Comparison of ENCODE assay signal across 15 cellular contexts in genomic region chr21:33650929-33651505, GRCh38. TPM values are rescaled to one million over a fixed set of nuclear protein-coding genes. Genes with fewer than 3 reads are reported as not detected.
DNase-seq lines count a peak whose midpoint lies in the region; ATAC-seq and TF ChIP-seq lines count a peak whose summit lies in the region.
"Had no signal": no experiment of that assay in that cellular context is flagged by ENCODE, and none has a peak within 500 bp of the region (broad histone marks: within the 10 kb centered on the region; RNA-seq: fewer than 3 reads in every experiment).

No MANE protein-coding gene starts in this region.

- no peaks in the 10 kb centered on the region for H3K9me3 Mint-ChIP-seq in endodermal cell
- H3K9me3 Mint-ChIP-seq in neural progenitor cell: peaks cover 42% of the 10 kb centered on the region
- H3K9me3 Mint-ChIP-seq in activated CD8-positive, alpha-beta T cell treated with anti-CD3 and anti-CD28 coated beads, Interleukin-2, amount 10 ng/mL, durations not matched to agents 7 days and 5 days (ENCODE audit: insufficient read depth): no peaks in the 10 kb centered on the region
- H3K9me3 Mint-ChIP-seq: CD4-positive, CD25-positive, alpha-beta regulatory T cell had no signal

- H3K4me3 ChIP-seq in endodermal cell (ENCODE audit: low read length) (peak overlapping the region; percentile 2), neural progenitor cell (no peak overlapping the region), left ventricle myocardium inferior (no peak overlapping the region)

- no peak overlapping the region for H2AFZ ChIP-seq in neural progenitor cell (replicated peaks)

- intact Hi-C loops in head of caudate nucleus (cut with DNase I): no loop called here
- intact Hi-C loops in left ventricle myocardium inferior (cut with micrococcal nuclease): no loop called here

- H3K27me3 ChIP-seq in endodermal cell (ENCODE audit: control insufficient read depth, insufficient read depth, low read length, poor library complexity, severe bottlenecking) (no peaks in the 10 kb centered on the region), neural progenitor cell (no peaks in the 10 kb centered on the region), left ventricle myocardium inferior (ENCODE audit: low read depth) (no peaks in the 10 kb centered on the region)

- H3K4me1 ChIP-seq in endodermal cell (ENCODE audit: control insufficient read depth, insufficient read depth, low read length): peaks cover 16% of the 10 kb centered on the region
- peaks cover 19% of the 10 kb centered on the region for H3K4me1 ChIP-seq in neural progenitor cell
- peaks cover 42% of the 10 kb centered on the region for H3K4me1 ChIP-seq in left ventricle myocardium inferior

- H3K4me1 Mint-ChIP-seq in endodermal cell (peaks cover 58% of the 10 kb centered on the region), neural progenitor cell (peaks cover 37% of the 10 kb centered on the region)
- no peaks in the 10 kb centered on the region for H3K4me1 Mint-ChIP-seq in activated CD8-positive, alpha-beta T cell treated with anti-CD3 and anti-CD28 coated beads, Interleukin-2, amount 10 ng/mL, durations not matched to agents 7 days and 5 days (ENCODE audit: low read depth)

- peak; percentile 11 for DNase-seq in HCEC 1CT
- peak; percentile 39 for DNase-seq in NCI-H69 (lab: John Stamatoyannopoulos, UW)
- peak; percentile 54 for DNase-seq in endodermal cell
- DNase-seq in neural progenitor cell (ENCODE audit: low spot score): no peak
- DNase-seq in activated CD8-positive, alpha-beta T cell treated with anti-CD3 and anti-CD28 coated beads, Interleukin-2, amount 10 ng/mL, durations not matched to agents 7 days and 5 days: no peak
- DNase-seq in head of caudate nucleus: no peak
- DNase-seq in left ventricle myocardium inferior: no peak
- DNase-seq: Calu3; CD4-positive, CD25-positive, alpha-beta regulatory T cell; DMS79; GF-D8; GOT3; NCI-H1436; NK-92 treated with Interleukin-12 subunit alpha and Interleukin-12 subunit beta, amount 100 ng/mL, for 24 hours had no signal

- peaks cover 91% of the 10 kb centered on the region for H4K20me1 ChIP-seq in neural progenitor cell (ENCODE audit: low read depth)

- H3K27me3 Mint-ChIP-seq in endodermal cell (ENCODE audit: insufficient read depth) (no peaks in the 10 kb centered on the region), neural progenitor cell (ENCODE audit: insufficient read depth, low read depth) (no peaks in the 10 kb centered on the region)
- H3K27me3 Mint-ChIP-seq in activated CD8-positive, alpha-beta T cell treated with anti-CD3 and anti-CD28 coated beads, Interleukin-2, amount 10 ng/mL, durations not matched to agents 7 days and 5 days (ENCODE audit: low read depth): peaks cover 6% of the 10 kb centered on the region

- peaks cover 5% of the 10 kb centered on the region for H3F3A ChIP-seq in neural progenitor cell (ENCODE audit: low read depth)

- CTCF ChIA-PET in activated CD8-positive, alpha-beta T cell treated with anti-CD3 and anti-CD28 coated beads, Interleukin-2, amount 10 ng/mL, durations not matched to agents 7 days and 5 days (lab: Charles Lee): interaction anchor here (1.6 kb wide), 1 partner anchor 45 kb away, joined by 4 read pairs; no protein-coding TSS in a partner anchor

- peaks cover 100% of the 10 kb centered on the region for H3K79me2 ChIP-seq in neural progenitor cell (ENCODE audit: low read depth)

- H3K27ac Mint-ChIP-seq in endodermal cell (peak overlapping the region; percentile 79), neural progenitor cell (peak overlapping the region; percentile 6)
- no peak overlapping the region for H3K27ac Mint-ChIP-seq in activated CD8-positive, alpha-beta T cell treated with anti-CD3 and anti-CD28 coated beads, Interleukin-2, amount 10 ng/mL, durations not matched to agents 7 days and 5 days
- H3K27ac Mint-ChIP-seq: CD4-positive, CD25-positive, alpha-beta regulatory T cell had no signal

- peak overlapping the region; percentile 33 for H3K4me2 ChIP-seq in neural progenitor cell

- H3K36me3 ChIP-seq in endodermal cell (ENCODE audit: control insufficient read depth, insufficient read depth, low read length) (no peaks in the 10 kb centered on the region), neural progenitor cell (no peaks in the 10 kb centered on the region), left ventricle myocardium inferior (no peaks in the 10 kb centered on the region)

- peak overlapping the region; percentile 49 for H3K9ac ChIP-seq in endodermal cell (ENCODE audit: extremely low read depth, low read length, poor library complexity, severe bottlenecking)
- H3K9ac ChIP-seq in neural progenitor cell: no peak overlapping the region

- WGBS in endodermal cell (ENCODE audit: insufficient coverage in 1 of 2, insufficient read length in 1 of 2), 2 experiments: 61 to 100% methylated on average over 2 to 7 of the region's 7 CpGs

- H3K4me3 Mint-ChIP-seq in endodermal cell (peak overlapping the region; percentile 10), neural progenitor cell (no peak overlapping the region)
- H3K4me3 Mint-ChIP-seq in activated CD8-positive, alpha-beta T cell treated with anti-CD3 and anti-CD28 coated beads, Interleukin-2, amount 10 ng/mL, durations not matched to agents 7 days and 5 days: no peak overlapping the region
- H3K4me3 Mint-ChIP-seq: CD4-positive, CD25-positive, alpha-beta regulatory T cell had no signal

- no peak for TF ChIP-seq CTCF in endodermal cell (conservative IDR thresholded peaks at IDR 0.05)
- no peak for TF ChIP-seq CTCF in neural progenitor cell (IDR thresholded peaks at IDR 0.05)
- TF ChIP-seq CTCF in left ventricle myocardium inferior (IDR thresholded peaks at IDR 0.05; ENCODE audit: borderline replicate concordance): no peak

- POLR2A ChIA-PET in activated CD8-positive, alpha-beta T cell treated with anti-CD3 and anti-CD28 coated beads, Interleukin-2, amount 10 ng/mL, durations not matched to agents 7 days and 5 days (lab: Charles Lee): no interaction called here

- H3K9me3 ChIP-seq in endodermal cell (ENCODE audit: control insufficient read depth, low read length) (no peaks in the 10 kb centered on the region), neural progenitor cell (ENCODE audit: low read depth) (no peaks in the 10 kb centered on the region), left ventricle myocardium inferior (replicated peaks) (no peaks in the 10 kb centered on the region)

- peaks cover 16% of the 10 kb centered on the region for H3K36me3 Mint-ChIP-seq in endodermal cell (ENCODE audit: low read depth)
- peaks cover 57% of the 10 kb centered on the region for H3K36me3 Mint-ChIP-seq in neural progenitor cell
- no peaks in the 10 kb centered on the region for H3K36me3 Mint-ChIP-seq in activated CD8-positive, alpha-beta T cell treated with anti-CD3 and anti-CD28 coated beads, Interleukin-2, amount 10 ng/mL, durations not matched to agents 7 days and 5 days (ENCODE audit: low read depth)
- H3K36me3 Mint-ChIP-seq: CD4-positive, CD25-positive, alpha-beta regulatory T cell had no signal

- H3K27ac ChIP-seq in endodermal cell (ENCODE audit: low read depth, low read length) (peak overlapping the region; percentile 33), neural progenitor cell (no peak overlapping the region), left ventricle myocardium inferior (replicated peaks) (no peak overlapping the region)

- no peak for ATAC-seq in activated CD8-positive, alpha-beta T cell treated with anti-CD3 and anti-CD28 coated beads, Interleukin-2, amount 10 ng/mL, durations not matched to agents 7 days and 5 days
- no peak for ATAC-seq in HG03354 (IDR thresholded peaks at IDR 0.05; ENCODE audit: poor library complexity, severe bottlenecking, unreplicated experiment)

RNA-seq across cellular contexts. Expression of gene ITSN1, which starts 8.7 kb away (rescaled TPM):
- total RNA-seq in endodermal cell (100 to 1,000 TPM in 1 of 2 donors, 10 to 100 TPM in 1; 89.6 to 104 TPM), neural progenitor cell (ENCODE audit: low replicate concordance) (103 and 136 TPM in 2 replicates), left ventricle myocardium inferior (41.9 TPM)
- 65.1 TPM for polyA plus RNA-seq in endodermal cell (2013, experiment 1 of 2)
- 69.4 TPM for polyA plus RNA-seq in endodermal cell (2013, experiment 2 of 2)
- 1 to 10 TPM; 1.6 to 1.7 TPM for total RNA-seq in activated CD8-positive, alpha-beta T cell treated with anti-CD3 and anti-CD28 coated beads, Interleukin-2, amount 10 ng/mL, durations not matched to agents 7 days and 5 days

RNA-seq across cellular contexts. Expression of gene CRYZL1, which starts 9.5 kb away (rescaled TPM):
- 10 to 100 TPM; 33.8 to 51.0 TPM for total RNA-seq in endodermal cell
- 71.7 TPM for polyA plus RNA-seq in endodermal cell (2013, experiment 1 of 2)
- polyA plus RNA-seq in endodermal cell (2013, experiment 2 of 2): 58.8 TPM
- total RNA-seq in neural progenitor cell (ENCODE audit: low replicate concordance): 38.2 and 80.0 TPM in 2 replicates
- 10 to 100 TPM; 30.2 to 31.4 TPM for total RNA-seq in activated CD8-positive, alpha-beta T cell treated with anti-CD3 and anti-CD28 coated beads, Interleukin-2, amount 10 ng/mL, durations not matched to agents 7 days and 5 days
- 24.9 TPM for total RNA-seq in left ventricle myocardium inferior

Comparison
In these comparisons a context has a peak if more than half of its experiments do, and no peak if none do; other contexts are left out.
1. DNase-seq: peak in HCEC 1CT (single experiment), NCI-H69 (single experiment) and endodermal cell (single experiment); none in neural progenitor cell (single experiment), activated CD8-positive, alpha-beta T cell treated with anti-CD3 and anti-CD28 coated beads, Interleukin-2, amount 10 ng/mL, durations not matched to agents 7 days and 5 days (single experiment), head of caudate nucleus (0 of 42) and left ventricle myocardium inferior (single experiment).
2. RNA of gene ITSN1, which starts 8.7 kb away (total RNA-seq): 103 to 136 TPM in neural progenitor cell, 89.6 to 104 TPM in endodermal cell and 41.9 TPM in left ventricle myocardium inferior (single experiment); 1.6 to 1.7 TPM in activated CD8-positive, alpha-beta T cell treated with anti-CD3 and anti-CD28 coated beads, Interleukin-2, amount 10 ng/mL, durations not matched to agents 7 days and 5 days; every median in the first group is over 10 times any median in the second.